12 cellular contexts compared by ENCODE assay signal in genomic region chr13:113861433-113862030, GRCh38. TPM values are rescaled to one million over a fixed set of nuclear protein-coding genes. Genes with fewer than 3 reads are reported as not detected.
DNase-seq lines count a peak whose midpoint lies in the region; ATAC-seq and TF ChIP-seq lines count a peak whose summit lies in the region.
"Had no signal": no experiment of that assay in that cellular context is flagged by ENCODE, and none has a peak within 500 bp of the region (broad histone marks: within the 10 kb centered on the region; RNA-seq: fewer than 3 reads in every experiment).

No MANE protein-coding gene starts in this region.

- peak overlapping the region; percentile 48 to 65 for H3K9ac ChIP-seq in duodenal mucosa (ENCODE audit: low read depth in 1 of 2, low read length in 2 of 2)

- peak in 3 of 4 donors; percentile 21 to 53 (median 39) for ATAC-seq in heart left ventricle
- ATAC-seq in Right ventricle myocardium inferior = no peak

- peak in 1 of 5 donors; percentile 65 for DNase-seq in heart left ventricle
- no peak for DNase-seq in Right ventricle myocardium inferior (ENCODE audit: missing footprints)
- no peak for DNase-seq in NCI-H1930 (lab: John Stamatoyannopoulos, UW)
- no peak for DNase-seq in NCI-H1105 treated with DMSO at 0.1 percent for 48 hours (lab: John Stamatoyannopoulos, UW)
- DNase-seq in pons (ENCODE audit: low spot score) = no peak
- DNase-seq in NCI-H524 treated with DMSO at 0.1 percent for 48 hours (lab: John Stamatoyannopoulos, UW) = no peak
- DNase-seq: activated CD4-positive, alpha-beta T cell treated with anti-CD3 and anti-CD28 coated beads, Interleukin-2, amount 10 ng/mL, durations not matched to agents 7 days and 5 days; brain microvascular endothelial cell; C1 segment of cervical spinal cord; thyroid gland had no signal

- TF ChIP-seq CTCF in heart left ventricle (IDR thresholded peaks at IDR 0.05) = no peak

- intact Hi-C loops in heart left ventricle (cut with DNase I) (loop anchor here in 7 of 10 donors (2.0 to 5.0 kb wide), 6 partner anchors 17 to 44 kb away; no protein-coding TSS in a partner anchor), Right ventricle myocardium inferior (cut with DNase I) (loop anchor here (2.0 to 5.0 kb wide), 3 partner anchors 25 to 45 kb away; no protein-coding TSS in a partner anchor)

- H3K27ac ChIP-seq in heart left ventricle (peak overlapping the region in 9 of 12 donors; percentile 13 to 98 (median 93)), duodenal mucosa (ENCODE audit: low read depth, low read length) (peak overlapping the region; percentile 71), muscle layer of duodenum (ENCODE audit: low read length) (peak overlapping the region; percentile 60)
- H3K27ac ChIP-seq: brain microvascular endothelial cell had no signal

- H3K4me3 ChIP-seq in heart left ventricle (peak overlapping the region in 8 of 12 donors; percentile 76 to 97 (median 86)), duodenal mucosa (ENCODE audit: low read depth in 1 of 2, low read length in 2 of 2) (peak overlapping the region; percentile 75), muscle layer of duodenum (ENCODE audit: low read depth in 1 of 2, low read length in 2 of 2) (peak overlapping the region in 1 of 2 donors; percentile 47)

- H3K4me1 ChIP-seq in heart left ventricle (peaks cover 0 to 67% (median 51%) of the 10 kb centered on the region in 12 donors), duodenal mucosa (ENCODE audit: control insufficient read depth in 1 of 2, insufficient read depth in 2 of 2, low read length in 2 of 2) (peaks cover 58 to 68% of the 10 kb centered on the region in 2 donors), muscle layer of duodenum (ENCODE audit: control insufficient read depth in 1 of 2, insufficient read depth in 2 of 2, low read length in 2 of 2) (peaks cover 0 to 16% of the 10 kb centered on the region in 2 donors)

- no peak for TF ChIP-seq POLR2A in heart left ventricle (IDR thresholded peaks at IDR 0.05)

- WGBS in heart left ventricle, 4 donors = 41 to 55% (median 49%) methylated on average over 12 of the region's 12 CpGs

- H3K9me3 ChIP-seq in heart left ventricle = no peaks in the 10 kb centered on the region
- no peaks in the 10 kb centered on the region for H3K9me3 ChIP-seq in duodenal mucosa (ENCODE audit: control insufficient read depth in 1 of 2, low read length in 2 of 2)
- H3K9me3 ChIP-seq in muscle layer of duodenum (ENCODE audit: control insufficient read depth in 1 of 2, low read length in 2 of 2) = no peaks in the 10 kb centered on the region
- H3K9me3 ChIP-seq: thyroid gland had no signal

- H3K27me3 ChIP-seq in heart left ventricle = peaks cover 0 to 6% (median 0%) of the 10 kb centered on the region in 9 donors
- H3K27me3 ChIP-seq in duodenal mucosa (ENCODE audit: control insufficient read depth in 1 of 2, insufficient read depth in 2 of 2, low read length in 2 of 2) = peaks cover 0 to 3% of the 10 kb centered on the region in 2 donors
- no peaks in the 10 kb centered on the region for H3K27me3 ChIP-seq in muscle layer of duodenum (ENCODE audit: low read depth, low read length)
- H3K27me3 ChIP-seq: thyroid gland had no signal

- peaks cover 0 to 12% (median 0%) of the 10 kb centered on the region in 9 donors for H3K36me3 ChIP-seq in heart left ventricle
- H3K36me3 ChIP-seq in duodenal mucosa (ENCODE audit: control insufficient read depth in 1 of 2, insufficient read depth in 2 of 2, low read length in 2 of 2) = peaks cover 0 to 14% of the 10 kb centered on the region in 2 donors
- peaks cover 0 to 5% of the 10 kb centered on the region in 2 donors for H3K36me3 ChIP-seq in muscle layer of duodenum (ENCODE audit: control insufficient read depth in 1 of 2, insufficient read depth in 2 of 2, low read length in 2 of 2)
- H3K36me3 ChIP-seq: brain microvascular endothelial cell, thyroid gland had no signal

RNA-seq across cellular contexts. Expression of gene GAS6, which starts 2.3 kb away (rescaled TPM):
- total RNA-seq in heart left ventricle (100 to 1,000 TPM; 125 to 438 (median 183) TPM), Right ventricle myocardium inferior (189 TPM)
- 100 to 1,000 TPM in 1 of 2 donors, 10 to 100 TPM in 1; 96.7 to 249 TPM for polyA plus RNA-seq in heart left ventricle
